ENCODE assay signal across 8 cellular contexts in the genomic region with DNA sequence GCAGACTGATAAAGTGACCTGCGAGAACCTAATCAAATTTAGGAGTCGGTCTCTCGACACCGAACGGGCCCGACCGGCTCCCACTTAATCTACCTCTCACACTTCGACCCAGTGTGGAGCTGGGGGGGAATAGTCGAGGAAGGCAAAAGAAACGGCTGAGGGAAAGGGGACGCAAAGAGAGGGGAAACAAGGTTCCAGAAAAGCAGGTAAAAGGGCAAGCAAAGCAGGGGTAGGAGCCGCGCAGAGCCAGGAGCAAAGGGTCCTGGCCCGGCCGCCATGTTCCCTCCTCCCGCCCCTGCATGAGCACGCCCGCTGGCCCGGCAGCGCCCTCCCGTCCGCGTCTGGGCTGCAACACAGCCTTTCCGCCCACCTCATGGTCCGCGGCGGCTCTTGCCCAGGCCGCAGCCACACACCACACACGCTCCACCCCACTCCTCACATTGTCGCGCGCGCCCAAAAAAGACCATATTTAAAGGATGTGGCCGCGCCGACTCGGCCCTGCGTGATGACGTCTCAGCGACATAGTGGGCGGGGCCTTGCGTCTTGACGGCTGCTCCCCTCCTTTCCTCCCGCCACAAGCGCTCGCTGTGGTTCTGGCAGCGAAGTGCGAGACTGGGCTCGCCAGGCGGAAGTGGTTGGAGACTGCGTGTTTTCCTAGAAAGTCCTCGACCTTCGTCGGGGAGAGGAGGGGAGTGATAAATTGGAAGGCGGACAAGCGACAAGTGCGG. TPM values are rescaled to one million over a fixed set of nuclear protein-coding genes. Genes with fewer than 3 reads are reported as not detected.
A peak's percentile ranks its signal among the peaks of the same experiment; 100 is the strongest.
DNase-seq lines count a peak whose midpoint lies in the region; ATAC-seq and FAIRE-seq lines count a peak whose summit lies in the region.

A gene with protein sequence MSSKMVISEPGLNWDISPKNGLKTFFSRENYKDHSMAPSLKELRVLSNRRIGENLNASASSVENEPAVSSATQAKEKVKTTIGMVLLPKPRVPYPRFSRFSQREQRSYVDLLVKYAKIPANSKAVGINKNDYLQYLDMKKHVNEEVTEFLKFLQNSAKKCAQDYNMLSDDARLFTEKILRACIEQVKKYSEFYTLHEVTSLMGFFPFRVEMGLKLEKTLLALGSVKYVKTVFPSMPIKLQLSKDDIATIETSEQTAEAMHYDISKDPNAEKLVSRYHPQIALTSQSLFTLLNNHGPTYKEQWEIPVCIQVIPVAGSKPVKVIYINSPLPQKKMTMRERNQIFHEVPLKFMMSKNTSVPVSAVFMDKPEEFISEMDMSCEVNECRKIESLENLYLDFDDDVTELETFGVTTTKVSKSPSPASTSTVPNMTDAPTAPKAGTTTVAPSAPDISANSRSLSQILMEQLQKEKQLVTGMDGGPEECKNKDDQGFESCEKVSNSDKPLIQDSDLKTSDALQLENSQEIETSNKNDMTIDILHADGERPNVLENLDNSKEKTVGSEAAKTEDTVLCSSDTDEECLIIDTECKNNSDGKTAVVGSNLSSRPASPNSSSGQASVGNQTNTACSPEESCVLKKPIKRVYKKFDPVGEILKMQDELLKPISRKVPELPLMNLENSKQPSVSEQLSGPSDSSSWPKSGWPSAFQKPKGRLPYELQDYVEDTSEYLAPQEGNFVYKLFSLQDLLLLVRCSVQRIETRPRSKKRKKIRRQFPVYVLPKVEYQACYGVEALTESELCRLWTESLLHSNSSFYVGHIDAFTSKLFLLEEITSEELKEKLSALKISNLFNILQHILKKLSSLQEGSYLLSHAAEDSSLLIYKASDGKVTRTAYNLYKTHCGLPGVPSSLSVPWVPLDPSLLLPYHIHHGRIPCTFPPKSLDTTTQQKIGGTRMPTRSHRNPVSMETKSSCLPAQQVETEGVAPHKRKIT (minus strand): TSS at position 510 of the 728 bp plus-strand sequence. CDS start 1,165 bp downstream, outside the sequence.

- peak within 1 kb of the TSS in 1 of 2 experiments; percentile 99 for H3K14ac ChIP-seq in mesenchymal stem cell (ENCODE audit: low read length in 2 of 2)

- H3K23ac ChIP-seq in mesenchymal stem cell (ENCODE audit: low read length in 2 of 2), result no peak within 1 kb of the TSS

- peak within 1 kb of the TSS; percentile 99 for H3K27ac Mint-ChIP-seq in activated CD8-positive, alpha-beta memory T cell treated with anti-CD3 and anti-CD28 coated beads, Interleukin-2, amount 10 ng/mL, durations not matched to agents 7 days and 5 days

- H3K9me3 ChIP-seq in endocrine pancreas (ENCODE audit: control insufficient read depth, low read length) (no peaks in the 10 kb centered on the region), mesenchymal stem cell (ENCODE audit: control insufficient read depth, low read length) (no peaks in the 10 kb centered on the region)

- H3K9ac ChIP-seq in endocrine pancreas (ENCODE audit: control insufficient read depth, insufficient read depth, low read length) (peak within 1 kb of the TSS; percentile 95), mesenchymal stem cell (ENCODE audit: low read length) (peak within 1 kb of the TSS; percentile 99)

- peak within 1 kb of the TSS; percentile 90 to 97 for H3K4ac ChIP-seq in mesenchymal stem cell (ENCODE audit: low read depth in 1 of 2, low read length in 2 of 2)

- H3K4me3 ChIP-seq in endocrine pancreas (ENCODE audit: control insufficient read depth, insufficient read depth, low read length), result peak within 1 kb of the TSS; percentile 92
- H3K4me3 ChIP-seq in mesenchymal stem cell (ENCODE audit: insufficient read depth in 1 of 2, low read depth in 1 of 2, low read length in 2 of 2), result peak within 1 kb of the TSS; percentile 94 to 97

- H4K91ac ChIP-seq in mesenchymal stem cell (ENCODE audit: low read length), result peak within 1 kb of the TSS; percentile 100

- peak within 1 kb of the TSS; percentile 15 for H2BK15ac ChIP-seq in mesenchymal stem cell (ENCODE audit: low read depth, poor library complexity, severe bottlenecking)

- H2BK12ac ChIP-seq in mesenchymal stem cell (ENCODE audit: low read length in 2 of 2), result peak within 1 kb of the TSS; percentile 55 to 94

- H2AFZ ChIP-seq in mesenchymal stem cell (ENCODE audit: low read depth, low read length), result peak within 1 kb of the TSS; percentile 76

- peaks cover 19% of the 10 kb centered on the region for H3K4me1 ChIP-seq in endocrine pancreas (ENCODE audit: control insufficient read depth, insufficient read depth, low read length)
- H3K4me1 ChIP-seq in mesenchymal stem cell (ENCODE audit: control insufficient read depth, insufficient read depth, low read depth, low read length), result peaks cover 2% of the 10 kb centered on the region

- H3K4me2 ChIP-seq in mesenchymal stem cell (ENCODE audit: low read length, poor library complexity, severe bottlenecking), result peak within 1 kb of the TSS; percentile 83

- peak within 1 kb of the TSS; percentile 92 to 97 for H3K18ac ChIP-seq in mesenchymal stem cell (ENCODE audit: low read depth in 1 of 2, low read length in 2 of 2)

- H3K4me3 Mint-ChIP-seq in activated CD8-positive, alpha-beta memory T cell treated with anti-CD3 and anti-CD28 coated beads, Interleukin-2, amount 10 ng/mL, durations not matched to agents 7 days and 5 days, result peak within 1 kb of the TSS; percentile 98

- peak; percentile 81 for ATAC-seq in GM21367 (IDR thresholded peaks at IDR 0.05; ENCODE audit: unreplicated experiment)
- peak; percentile 85 for ATAC-seq in activated CD8-positive, alpha-beta memory T cell treated with anti-CD3 and anti-CD28 coated beads, Interleukin-2, amount 10 ng/mL, durations not matched to agents 7 days and 5 days

- H3K36me3 ChIP-seq in endocrine pancreas (ENCODE audit: control insufficient read depth, insufficient read depth, low read length) (no peaks in the 10 kb centered on the region), mesenchymal stem cell (ENCODE audit: control insufficient read depth in 1 of 2, insufficient read depth in 2 of 2, low read depth in 1 of 2, low read length in 2 of 2) (peaks cover 0 to 16% of the 10 kb centered on the region in 2 experiments)

- H2BK5ac ChIP-seq in mesenchymal stem cell (ENCODE audit: low read depth, low read length, poor library complexity, severe bottlenecking), result no peak within 1 kb of the TSS

- H3K27ac ChIP-seq in mesenchymal stem cell (ENCODE audit: low read length, poor library complexity, severe bottlenecking), result peak within 1 kb of the TSS; percentile 83

- H2AK5ac ChIP-seq in mesenchymal stem cell (ENCODE audit: low read length, severe bottlenecking), result peak within 1 kb of the TSS; percentile 57

- peaks cover 22% of the 10 kb centered on the region for H3K36me3 Mint-ChIP-seq in activated CD8-positive, alpha-beta memory T cell treated with anti-CD3 and anti-CD28 coated beads, Interleukin-2, amount 10 ng/mL, durations not matched to agents 7 days and 5 days

- no peaks in the 10 kb centered on the region for H3K9me3 Mint-ChIP-seq in activated CD8-positive, alpha-beta memory T cell treated with anti-CD3 and anti-CD28 coated beads, Interleukin-2, amount 10 ng/mL, durations not matched to agents 7 days and 5 days (ENCODE audit: low read depth)

- WGBS in mesenchymal stem cell, result under 1% methylated on average over 51 of the region's 57 CpGs

- DNase-seq in COR-L47 (lab: John Stamatoyannopoulos, UW), result peak; percentile 95
- peak; percentile 84 for DNase-seq in HTR-8/SVneo (ENCODE audit: insufficient read length, low spot score)
- peak; percentile 91 for DNase-seq in NOMO-1 treated with dmso at 0.1 percent for 144 hours (lab: John Stamatoyannopoulos, UW; ENCODE audit: unreplicated experiment)
- peak; percentile 99 for DNase-seq in activated CD8-positive, alpha-beta memory T cell treated with anti-CD3 and anti-CD28 coated beads, Interleukin-2, amount 10 ng/mL, durations not matched to agents 7 days and 5 days
- peak; percentile 96 for DNase-seq in mesenchymal stem cell
- peak; percentile 94 for DNase-seq in stimulated activated CD8-positive, alpha-beta memory T cell treated with anti-CD3 and anti-CD28 coated beads, Interleukin-12 subunit alpha, Interleukin-12 subunit beta, amount 100 ng/mL, for 4 hours (ENCODE audit: low read depth)

- peak within 1 kb of the TSS; percentile 99 for H4K8ac ChIP-seq in mesenchymal stem cell (ENCODE audit: low read length)

- FAIRE-seq in HTR-8/SVneo (lab: Jason Lieb, UNC), result peak; percentile 83

- peaks cover 54% of the 10 kb centered on the region for H3K4me1 Mint-ChIP-seq in activated CD8-positive, alpha-beta memory T cell treated with anti-CD3 and anti-CD28 coated beads, Interleukin-2, amount 10 ng/mL, durations not matched to agents 7 days and 5 days

- peaks cover 4% of the 10 kb centered on the region for H3K79me1 ChIP-seq in mesenchymal stem cell (replicated peaks; ENCODE audit: low read length, poor library complexity, severe bottlenecking)

- CTCF ChIA-PET in activated CD8-positive, alpha-beta memory T cell treated with anti-CD3 and anti-CD28 coated beads, Interleukin-2, amount 10 ng/mL, durations not matched to agents 7 days and 5 days (lab: Charles Lee), result interaction anchor here (0.8 to 2.0 kb wide), 8 partner anchors 11 to 438 kb away, joined by 3 to 10 read pairs (median 3); a partner anchor contains a TSS

- H3K27me3 ChIP-seq in endocrine pancreas (ENCODE audit: control insufficient read depth, insufficient read depth, low read length) (no peaks in the 10 kb centered on the region), mesenchymal stem cell (ENCODE audit: control insufficient read depth in 1 of 2, insufficient read depth in 1 of 2, low read length in 2 of 2) (no peaks in the 10 kb centered on the region)

- no peaks in the 10 kb centered on the region for H3K27me3 Mint-ChIP-seq in activated CD8-positive, alpha-beta memory T cell treated with anti-CD3 and anti-CD28 coated beads, Interleukin-2, amount 10 ng/mL, durations not matched to agents 7 days and 5 days

- no peak within 1 kb of the TSS for H2BK120ac ChIP-seq in mesenchymal stem cell (ENCODE audit: low read depth, low read length)

RNA-seq across cellular contexts. Expression of the gene that starts here (rescaled TPM):
- total RNA-seq in activated CD8-positive, alpha-beta memory T cell treated with anti-CD3 and anti-CD28 coated beads, Interleukin-2, amount 10 ng/mL, durations not matched to agents 7 days and 5 days, result 10 to 100 TPM; 54.6 to 74.2 TPM
- polyA plus RNA-seq in mesenchymal stem cell (2013, experiment 1 of 2), result 16.7 TPM
- polyA plus RNA-seq in mesenchymal stem cell (2013, experiment 2 of 2), result 16.0 TPM

Comparison
In these comparisons a context has a peak if more than half of its experiments do, and no peak if none do; other contexts are left out.
1. Peak in every context shown above with its lines: DNase-seq, ATAC-seq, H3K4me3 ChIP-seq and H3K27ac ChIP-seq.